ENCODE assay signal across 6 cellular contexts in genomic region chr3:174285242-174285641, GRCh38.
"Had no signal": no experiment of that assay in that cellular context is flagged by ENCODE, and none has a peak within 500 bp of the region (broad histone marks: within the 10 kb centered on the region; RNA-seq: fewer than 3 reads in every experiment).

No MANE protein-coding gene starts in this region.

- H3K36me3 Mint-ChIP-seq: IgD-negative memory B cell had no signal

- H3K4me3 Mint-ChIP-seq: GM23338, H9, IgD-negative memory B cell had no signal

- H3K4me2 ChIP-seq: GM23338 had no signal

- H3K27ac ChIP-seq: HL-60 had no signal

- H2AFZ ChIP-seq: GM23338 had no signal

- DNase-seq: H9, HCEC 1CT had no signal

- H3K27ac Mint-ChIP-seq: GM23338, H9, IgD-negative memory B cell had no signal

- H3K4me3 ChIP-seq: GM23338 had no signal

- ATAC-seq: GM23338, HepG2 had no signal

- H3K4me1 Mint-ChIP-seq: IgD-negative memory B cell had no signal

- H3K27me3 Mint-ChIP-seq: IgD-negative memory B cell had no signal

- H3K9me3 Mint-ChIP-seq: GM23338, H9 had no signal
